1 cellular context compared by ENCODE assay signal in the genomic region with DNA sequence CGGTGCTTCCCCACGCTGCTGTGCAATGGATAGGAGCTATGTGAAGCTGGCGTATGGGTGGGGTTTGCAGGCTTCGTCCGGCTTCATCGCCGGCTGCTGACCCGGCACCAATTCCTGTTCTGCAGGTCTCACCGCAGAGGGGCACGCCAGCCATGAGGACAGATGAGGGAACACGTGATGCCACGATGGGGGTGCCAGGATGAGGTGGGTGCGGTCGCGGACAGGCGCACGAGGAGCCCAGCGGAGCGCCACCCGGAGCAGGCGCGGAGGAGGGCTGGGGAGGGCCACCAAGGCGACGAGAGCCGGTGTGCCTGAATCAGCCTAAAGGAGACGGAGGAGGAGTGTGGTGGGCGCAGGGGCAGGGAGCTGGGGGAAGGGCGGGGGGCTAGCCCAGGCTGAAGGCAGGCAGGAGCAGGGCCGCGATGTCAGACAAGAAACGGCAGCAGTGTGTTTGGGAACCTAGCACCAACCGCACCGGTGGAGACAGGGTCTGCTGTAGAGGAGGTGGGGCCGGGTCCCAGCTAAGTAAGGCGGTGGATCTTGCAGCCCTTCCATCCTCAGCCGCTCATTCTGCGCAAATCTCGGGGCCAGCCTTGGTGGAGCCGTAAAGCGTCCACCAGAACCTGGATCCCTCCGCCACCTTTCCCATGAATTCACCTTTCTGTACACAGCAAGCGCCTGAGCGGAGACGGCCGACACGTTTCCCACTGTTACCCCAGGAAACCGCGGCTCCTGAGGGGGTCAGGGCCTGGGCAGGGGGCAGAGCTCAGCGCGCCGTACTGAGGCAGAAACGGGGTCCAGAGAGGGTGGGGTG.
TF ChIP-seq lines count a peak whose summit lies in the region.

No MANE protein-coding gene starts in this region.

TF ChIP-seq in WTC11, 78 proteins besides CTCF, POLR2A, EP300 and RAD21 (continued from another document and continues in another):
- TF ChIP-seq AFF4 (CRISPR knock-in tag; IDR thresholded peaks at IDR 0.05; ENCODE audit: borderline replicate concordance) (0 out of 2 replicates have a peak, but pooled peaks have one; percentile 23), ZNF138 (CRISPR knock-in tag; conservative IDR thresholded peaks at IDR 0.05) (no peak), SOX15 (CRISPR knock-in tag; IDR thresholded peaks at IDR 0.05) (no peak), ZNF263 (CRISPR knock-in tag; IDR thresholded peaks at IDR 0.05; ENCODE audit: low read depth) (no peak), ETV6 (CRISPR knock-in tag; IDR thresholded peaks at IDR 0.05) (peak; percentile 76; the same call in 1 of the 2 replicates), E2F4 (CRISPR knock-in tag; IDR thresholded peaks at IDR 0.05; ENCODE audit: borderline replicate concordance, low read depth) (no peak), ATF2 (CRISPR knock-in tag; IDR thresholded peaks at IDR 0.05; ENCODE audit: borderline replicate concordance, low read depth) (peak; percentile 70; the same call in 1 of the 2 replicates), CREB1 (CRISPR knock-in tag; IDR thresholded peaks at IDR 0.05) (peak; percentile 89; the same call in 1 of the 2 replicates), CREM (CRISPR knock-in tag; IDR thresholded peaks at IDR 0.05) (no peak; the same call in 1 of the 2 replicates), ZNF232 (CRISPR knock-in tag; IDR thresholded peaks at IDR 0.05) (peak; percentile 77), MAX (CRISPR knock-in tag; IDR thresholded peaks at IDR 0.05) (peak; percentile 98), ZBTB21 (CRISPR knock-in tag; IDR thresholded peaks at IDR 0.05; ENCODE audit: borderline replicate concordance) (0 out of 2 replicates have a peak, but pooled peaks have one; percentile 76), USF1 (CRISPR knock-in tag; IDR thresholded peaks at IDR 0.05) (peak; percentile 92), HMGXB4 (CRISPR knock-in tag; IDR thresholded peaks at IDR 0.05) (no peak; the same call in 1 of the 2 replicates), ZNF416 (CRISPR knock-in tag; IDR thresholded peaks at IDR 0.05) (no peak), NFYB (CRISPR knock-in tag; conservative IDR thresholded peaks at IDR 0.05; ENCODE audit: low read depth) (no peak), FOXK1 (CRISPR knock-in tag; IDR thresholded peaks at IDR 0.05) (no peak; the same call in 1 of the 2 replicates), RELA (CRISPR knock-in tag; IDR thresholded peaks at IDR 0.05; ENCODE audit: borderline replicate concordance) (no peak), ZNF121 (CRISPR knock-in tag; IDR thresholded peaks at IDR 0.05) (no peak), SP1 (CRISPR knock-in tag; conservative IDR thresholded peaks at IDR 0.05) (peak; percentile 51; the same call in 1 of the 2 replicates), NFE2L1 (CRISPR knock-in tag; IDR thresholded peaks at IDR 0.05) (peak; percentile 94), FOXP1 (CRISPR knock-in tag; IDR thresholded peaks at IDR 0.05; ENCODE audit: borderline replicate concordance) (peak; percentile 98), ZNF396 (CRISPR knock-in tag; IDR thresholded peaks at IDR 0.05; ENCODE audit: borderline replicate concordance) (no peak), ATF3 (CRISPR knock-in tag; conservative IDR thresholded peaks at IDR 0.05) (no peak), ELF4 (CRISPR knock-in tag; IDR thresholded peaks at IDR 0.05; ENCODE audit: low read depth) (no peak), JAZF1 (CRISPR knock-in tag; IDR thresholded peaks at IDR 0.05) (no peak), EMX1 (CRISPR knock-in tag; IDR thresholded peaks at IDR 0.05) (no peak), SMAD4 (CRISPR knock-in tag; IDR thresholded peaks at IDR 0.05) (peak; percentile 70; the same call in 1 of the 2 replicates)
- TF ChIP-seq, protein P1, sequence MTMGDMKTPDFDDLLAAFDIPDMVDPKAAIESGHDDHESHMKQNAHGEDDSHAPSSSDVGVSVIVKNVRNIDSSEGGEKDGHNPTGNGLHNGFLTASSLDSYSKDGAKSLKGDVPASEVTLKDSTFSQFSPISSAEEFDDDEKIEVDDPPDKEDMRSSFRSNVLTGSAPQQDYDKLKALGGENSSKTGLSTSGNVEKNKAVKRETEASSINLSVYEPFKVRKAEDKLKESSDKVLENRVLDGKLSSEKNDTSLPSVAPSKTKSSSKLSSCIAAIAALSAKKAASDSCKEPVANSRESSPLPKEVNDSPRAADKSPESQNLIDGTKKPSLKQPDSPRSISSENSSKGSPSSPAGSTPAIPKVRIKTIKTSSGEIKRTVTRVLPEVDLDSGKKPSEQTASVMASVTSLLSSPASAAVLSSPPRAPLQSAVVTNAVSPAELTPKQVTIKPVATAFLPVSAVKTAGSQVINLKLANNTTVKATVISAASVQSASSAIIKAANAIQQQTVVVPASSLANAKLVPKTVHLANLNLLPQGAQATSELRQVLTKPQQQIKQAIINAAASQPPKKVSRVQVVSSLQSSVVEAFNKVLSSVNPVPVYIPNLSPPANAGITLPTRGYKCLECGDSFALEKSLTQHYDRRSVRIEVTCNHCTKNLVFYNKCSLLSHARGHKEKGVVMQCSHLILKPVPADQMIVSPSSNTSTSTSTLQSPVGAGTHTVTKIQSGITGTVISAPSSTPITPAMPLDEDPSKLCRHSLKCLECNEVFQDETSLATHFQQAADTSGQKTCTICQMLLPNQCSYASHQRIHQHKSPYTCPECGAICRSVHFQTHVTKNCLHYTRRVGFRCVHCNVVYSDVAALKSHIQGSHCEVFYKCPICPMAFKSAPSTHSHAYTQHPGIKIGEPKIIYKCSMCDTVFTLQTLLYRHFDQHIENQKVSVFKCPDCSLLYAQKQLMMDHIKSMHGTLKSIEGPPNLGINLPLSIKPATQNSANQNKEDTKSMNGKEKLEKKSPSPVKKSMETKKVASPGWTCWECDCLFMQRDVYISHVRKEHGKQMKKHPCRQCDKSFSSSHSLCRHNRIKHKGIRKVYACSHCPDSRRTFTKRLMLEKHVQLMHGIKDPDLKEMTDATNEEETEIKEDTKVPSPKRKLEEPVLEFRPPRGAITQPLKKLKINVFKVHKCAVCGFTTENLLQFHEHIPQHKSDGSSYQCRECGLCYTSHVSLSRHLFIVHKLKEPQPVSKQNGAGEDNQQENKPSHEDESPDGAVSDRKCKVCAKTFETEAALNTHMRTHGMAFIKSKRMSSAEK (CRISPR knock-in tag; IDR thresholded peaks at IDR 0.05; ENCODE audit: borderline replicate concordance) = no peak
- TF ChIP-seq, protein P2, sequence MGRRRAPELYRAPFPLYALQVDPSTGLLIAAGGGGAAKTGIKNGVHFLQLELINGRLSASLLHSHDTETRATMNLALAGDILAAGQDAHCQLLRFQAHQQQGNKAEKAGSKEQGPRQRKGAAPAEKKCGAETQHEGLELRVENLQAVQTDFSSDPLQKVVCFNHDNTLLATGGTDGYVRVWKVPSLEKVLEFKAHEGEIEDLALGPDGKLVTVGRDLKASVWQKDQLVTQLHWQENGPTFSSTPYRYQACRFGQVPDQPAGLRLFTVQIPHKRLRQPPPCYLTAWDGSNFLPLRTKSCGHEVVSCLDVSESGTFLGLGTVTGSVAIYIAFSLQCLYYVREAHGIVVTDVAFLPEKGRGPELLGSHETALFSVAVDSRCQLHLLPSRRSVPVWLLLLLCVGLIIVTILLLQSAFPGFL (CRISPR knock-in tag; IDR thresholded peaks at IDR 0.05; ENCODE audit: borderline replicate concordance) = no peak
- TF ChIP-seq, protein P3, sequence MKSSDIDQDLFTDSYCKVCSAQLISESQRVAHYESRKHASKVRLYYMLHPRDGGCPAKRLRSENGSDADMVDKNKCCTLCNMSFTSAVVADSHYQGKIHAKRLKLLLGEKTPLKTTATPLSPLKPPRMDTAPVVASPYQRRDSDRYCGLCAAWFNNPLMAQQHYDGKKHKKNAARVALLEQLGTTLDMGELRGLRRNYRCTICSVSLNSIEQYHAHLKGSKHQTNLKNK (CRISPR knock-in tag; IDR thresholded peaks at IDR 0.05) = no peak
- TF ChIP-seq, protein P4, sequence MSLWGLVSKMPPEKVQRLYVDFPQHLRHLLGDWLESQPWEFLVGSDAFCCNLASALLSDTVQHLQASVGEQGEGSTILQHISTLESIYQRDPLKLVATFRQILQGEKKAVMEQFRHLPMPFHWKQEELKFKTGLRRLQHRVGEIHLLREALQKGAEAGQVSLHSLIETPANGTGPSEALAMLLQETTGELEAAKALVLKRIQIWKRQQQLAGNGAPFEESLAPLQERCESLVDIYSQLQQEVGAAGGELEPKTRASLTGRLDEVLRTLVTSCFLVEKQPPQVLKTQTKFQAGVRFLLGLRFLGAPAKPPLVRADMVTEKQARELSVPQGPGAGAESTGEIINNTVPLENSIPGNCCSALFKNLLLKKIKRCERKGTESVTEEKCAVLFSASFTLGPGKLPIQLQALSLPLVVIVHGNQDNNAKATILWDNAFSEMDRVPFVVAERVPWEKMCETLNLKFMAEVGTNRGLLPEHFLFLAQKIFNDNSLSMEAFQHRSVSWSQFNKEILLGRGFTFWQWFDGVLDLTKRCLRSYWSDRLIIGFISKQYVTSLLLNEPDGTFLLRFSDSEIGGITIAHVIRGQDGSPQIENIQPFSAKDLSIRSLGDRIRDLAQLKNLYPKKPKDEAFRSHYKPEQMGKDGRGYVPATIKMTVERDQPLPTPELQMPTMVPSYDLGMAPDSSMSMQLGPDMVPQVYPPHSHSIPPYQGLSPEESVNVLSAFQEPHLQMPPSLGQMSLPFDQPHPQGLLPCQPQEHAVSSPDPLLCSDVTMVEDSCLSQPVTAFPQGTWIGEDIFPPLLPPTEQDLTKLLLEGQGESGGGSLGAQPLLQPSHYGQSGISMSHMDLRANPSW (CRISPR knock-in tag; conservative IDR thresholded peaks at IDR 0.05; ENCODE audit: low read depth) = no peak
- TF ChIP-seq, protein P5, sequence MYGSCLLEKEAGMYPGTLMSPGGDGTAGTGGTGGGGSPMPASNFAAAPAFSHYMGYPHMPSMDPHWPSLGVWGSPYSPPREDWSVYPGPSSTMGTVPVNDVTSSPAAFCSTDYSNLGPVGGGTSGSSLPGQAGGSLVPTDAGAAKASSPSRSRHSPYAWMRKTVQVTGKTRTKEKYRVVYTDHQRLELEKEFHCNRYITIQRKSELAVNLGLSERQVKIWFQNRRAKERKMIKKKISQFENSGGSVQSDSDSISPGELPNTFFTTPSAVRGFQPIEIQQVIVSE (CRISPR knock-in tag; IDR thresholded peaks at IDR 0.05; ENCODE audit: borderline replicate concordance) = no peak
